ENCODE assay signal across 2 cellular contexts in genomic region chr2:17747684-17748452, GRCh38.
TF ChIP-seq lines count a peak whose summit lies in the region.

No MANE protein-coding gene starts in this region.

TF ChIP-seq in SK-N-SH treated with all-trans-retinoic acid at 6 μM for 48 hours, 23 proteins besides CTCF, POLR2A, EP300 and RAD21 (continued from another document):
- TF ChIP-seq ZNF8 (CRISPR knock-in tag; IDR thresholded peaks at IDR 0.05) (no peak), RARB (CRISPR knock-in tag; IDR thresholded peaks at IDR 0.05) (no peak), ZNF70 (CRISPR knock-in tag; IDR thresholded peaks at IDR 0.05) (no peak), SNAI2 (CRISPR knock-in tag; IDR thresholded peaks at IDR 0.05) (no peak), ESRRG (CRISPR knock-in tag; IDR thresholded peaks at IDR 0.05) (no peak), PPARA (CRISPR knock-in tag; IDR thresholded peaks at IDR 0.05; ENCODE audit: borderline replicate concordance) (no peak), BACH2 (CRISPR knock-in tag; IDR thresholded peaks at IDR 0.05; ENCODE audit: borderline replicate concordance) (no peak), ZFP3 (CRISPR knock-in tag; IDR thresholded peaks at IDR 0.05) (no peak), GLIS3 (CRISPR knock-in tag; IDR thresholded peaks at IDR 0.05) (no peak), ZC3H10 (CRISPR knock-in tag; IDR thresholded peaks at IDR 0.05) (no peak), PATZ1 (CRISPR knock-in tag; IDR thresholded peaks at IDR 0.05; ENCODE audit: borderline replicate concordance) (no peak), TOX (CRISPR knock-in tag; IDR thresholded peaks at IDR 0.05; ENCODE audit: borderline replicate concordance) (no peak), OSR1 (CRISPR knock-in tag; IDR thresholded peaks at IDR 0.05) (no peak)
- TF ChIP-seq, protein P1, sequence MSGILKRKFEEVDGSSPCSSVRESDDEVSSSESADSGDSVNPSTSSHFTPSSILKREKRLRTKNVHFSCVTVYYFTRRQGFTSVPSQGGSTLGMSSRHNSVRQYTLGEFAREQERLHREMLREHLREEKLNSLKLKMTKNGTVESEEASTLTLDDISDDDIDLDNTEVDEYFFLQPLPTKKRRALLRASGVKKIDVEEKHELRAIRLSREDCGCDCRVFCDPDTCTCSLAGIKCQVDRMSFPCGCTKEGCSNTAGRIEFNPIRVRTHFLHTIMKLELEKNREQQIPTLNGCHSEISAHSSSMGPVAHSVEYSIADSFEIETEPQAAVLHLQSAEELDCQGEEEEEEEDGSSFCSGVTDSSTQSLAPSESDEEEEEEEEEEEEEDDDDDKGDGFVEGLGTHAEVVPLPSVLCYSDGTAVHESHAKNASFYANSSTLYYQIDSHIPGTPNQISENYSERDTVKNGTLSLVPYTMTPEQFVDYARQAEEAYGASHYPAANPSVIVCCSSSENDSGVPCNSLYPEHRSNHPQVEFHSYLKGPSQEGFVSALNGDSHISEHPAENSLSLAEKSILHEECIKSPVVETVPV (CRISPR knock-in tag; IDR thresholded peaks at IDR 0.05): no peak
- TF ChIP-seq, protein P2, sequence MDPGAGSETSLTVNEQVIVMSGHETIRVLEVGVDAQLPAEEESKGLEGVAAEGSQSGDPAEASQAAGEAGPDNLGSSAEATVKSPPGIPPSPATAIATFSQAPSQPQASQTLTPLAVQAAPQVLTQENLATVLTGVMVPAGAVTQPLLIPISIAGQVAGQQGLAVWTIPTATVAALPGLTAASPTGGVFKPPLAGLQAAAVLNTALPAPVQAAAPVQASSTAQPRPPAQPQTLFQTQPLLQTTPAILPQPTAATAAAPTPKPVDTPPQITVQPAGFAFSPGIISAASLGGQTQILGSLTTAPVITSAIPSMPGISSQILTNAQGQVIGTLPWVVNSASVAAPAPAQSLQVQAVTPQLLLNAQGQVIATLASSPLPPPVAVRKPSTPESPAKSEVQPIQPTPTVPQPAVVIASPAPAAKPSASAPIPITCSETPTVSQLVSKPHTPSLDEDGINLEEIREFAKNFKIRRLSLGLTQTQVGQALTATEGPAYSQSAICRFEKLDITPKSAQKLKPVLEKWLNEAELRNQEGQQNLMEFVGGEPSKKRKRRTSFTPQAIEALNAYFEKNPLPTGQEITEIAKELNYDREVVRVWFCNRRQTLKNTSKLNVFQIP (CRISPR knock-in tag; IDR thresholded peaks at IDR 0.05; ENCODE audit: borderline replicate concordance, low read depth): no peak

TF ChIP-seq in SK-N-SH, 30 proteins besides CTCF, POLR2A, EP300 and RAD21:
- TF ChIP-seq, protein P3, sequence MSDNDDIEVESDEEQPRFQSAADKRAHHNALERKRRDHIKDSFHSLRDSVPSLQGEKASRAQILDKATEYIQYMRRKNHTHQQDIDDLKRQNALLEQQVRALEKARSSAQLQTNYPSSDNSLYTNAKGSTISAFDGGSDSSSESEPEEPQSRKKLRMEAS (IDR thresholded peaks at IDR 0.05; ENCODE audit: low read depth): no peak
- no peak for TF ChIP-seq FOXM1 (IDR thresholded peaks at IDR 0.05; ENCODE audit: low read depth)
- TF ChIP-seq JUND (IDR thresholded peaks at IDR 0.05): no peak
- TF ChIP-seq TCF12 (IDR thresholded peaks at IDR 0.05): no peak
- no peak for TF ChIP-seq RXRA (IDR thresholded peaks at IDR 0.05; ENCODE audit: borderline replicate concordance, low read depth)
- TF ChIP-seq SMC3 (IDR thresholded peaks at IDR 0.05; ENCODE audit: low read depth, low read length): no peak
- no peak for TF ChIP-seq EZH2phosphoT487 (IDR thresholded peaks at IDR 0.05; ENCODE audit: borderline replicate concordance, low read depth)
- TF ChIP-seq USF1 (IDR thresholded peaks at IDR 0.05; ENCODE audit: borderline replicate concordance, low read depth): no peak
- TF ChIP-seq SIN3A (IDR thresholded peaks at IDR 0.05; ENCODE audit: borderline replicate concordance, low read depth, low read length): no peak
- TF ChIP-seq GABPA (IDR thresholded peaks at IDR 0.05; ENCODE audit: low read depth): no peak
- no peak for TF ChIP-seq FOXJ3 (CRISPR knock-in tag; IDR thresholded peaks at IDR 0.05)
- no peak for TF ChIP-seq POLR2AphosphoS5 (IDR thresholded peaks at IDR 0.05; ENCODE audit: low read depth, low read length)
- TF ChIP-seq NFIC (IDR thresholded peaks at IDR 0.05; ENCODE audit: borderline replicate concordance): no peak
- TF ChIP-seq RFX5 (IDR thresholded peaks at IDR 0.05; ENCODE audit: low read length): no peak
- no peak for TF ChIP-seq MEF2A (IDR thresholded peaks at IDR 0.05; ENCODE audit: borderline replicate concordance, low read depth)
- TF ChIP-seq ELF1 (IDR thresholded peaks at IDR 0.05): no peak
